Comparison of ENCODE assay signal across 9 cellular contexts in the genomic region with DNA sequence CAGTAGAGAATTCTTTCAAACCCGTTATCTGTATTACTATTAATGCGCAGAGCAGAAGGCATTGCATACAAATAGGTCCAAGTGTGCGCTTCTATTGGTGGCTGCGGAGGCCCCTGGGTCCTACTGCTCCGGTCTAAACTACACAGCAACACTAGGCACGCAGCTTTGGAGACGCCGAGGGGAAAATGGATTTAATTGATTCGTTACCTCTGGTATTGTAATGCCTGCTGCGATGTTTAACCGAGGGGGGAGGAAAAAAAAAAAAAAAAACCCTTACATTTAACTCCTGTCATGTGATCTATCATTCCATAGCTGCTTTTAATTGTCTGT. TPM values are rescaled to one million over a fixed set of nuclear protein-coding genes. Genes with fewer than 3 reads are reported as not detected.
DNase-seq lines count a peak whose midpoint lies in the region; ATAC-seq and TF ChIP-seq lines count a peak whose summit lies in the region.
"Had no signal": no experiment of that assay in that cellular context is flagged by ENCODE, and none has a peak within 500 bp of the region (broad histone marks: within the 10 kb centered on the region; RNA-seq: fewer than 3 reads in every experiment).

Gene ROBO1, minus strand, starts transcription at position 46 of the 330 bp plus-strand sequence.

- intact Hi-C loops in CD4-positive, alpha-beta memory T cell (cut with micrococcal nuclease): no loop called here

- H3F3A ChIP-seq in neural progenitor cell (ENCODE audit: low read depth): peaks cover 18% of the 10 kb centered on the region

- H3K27me3 ChIP-seq in ACC112 (ENCODE audit: insufficient read depth, low read length) (peaks cover 17% of the 10 kb centered on the region; the same call in 1 of the 2 replicates), neural progenitor cell (peaks cover 71% of the 10 kb centered on the region)
- H3K27me3 ChIP-seq in CD4-positive, alpha-beta memory T cell (ENCODE audit: insufficient read depth, low read length): no peaks in the 10 kb centered on the region

- no peaks in the 10 kb centered on the region for H3K36me3 ChIP-seq in ACC112 (ENCODE audit: insufficient read depth, low read length)
- H3K36me3 ChIP-seq in neural progenitor cell: no peaks in the 10 kb centered on the region
- H3K36me3 ChIP-seq in CD4-positive, alpha-beta memory T cell (ENCODE audit: insufficient read depth, low read length): no peaks in the 10 kb centered on the region

- H3K4me1 ChIP-seq in ACC112 (ENCODE audit: control insufficient read depth, insufficient read depth, low read length, unreplicated experiment) (no peaks in the 10 kb centered on the region), neural progenitor cell (peaks cover 9% of the 10 kb centered on the region)
- H3K4me1 ChIP-seq in CD4-positive, alpha-beta memory T cell (ENCODE audit: insufficient read depth, low read length): no peaks in the 10 kb centered on the region

- H3K36me3 Mint-ChIP-seq in neural progenitor cell: no peaks in the 10 kb centered on the region
- no peaks in the 10 kb centered on the region for H3K36me3 Mint-ChIP-seq in CD4-positive, alpha-beta memory T cell

- ATAC-seq in GM18519 (IDR thresholded peaks at IDR 0.05; ENCODE audit: low FRiP score, unreplicated experiment): no peak

- H3K9me3 ChIP-seq in neural progenitor cell (ENCODE audit: low read depth): no peaks in the 10 kb centered on the region
- H3K9me3 ChIP-seq in CD4-positive, alpha-beta memory T cell (ENCODE audit: control insufficient read depth in 1 of 2, low read length in 2 of 2): no peaks in the 10 kb centered on the region

- H3K4me2 ChIP-seq in neural progenitor cell: peak within 1 kb of the TSS; percentile 80

- H3K9me3 Mint-ChIP-seq in neural progenitor cell: peaks cover under 1% of the 10 kb centered on the region
- H3K9me3 Mint-ChIP-seq in CD4-positive, alpha-beta memory T cell: peaks cover 2 to 12% (median 5%) of the 10 kb centered on the region in 8 donors

- no peak within 1 kb of the TSS for H3K9ac ChIP-seq in neural progenitor cell

- H3K27ac Mint-ChIP-seq in neural progenitor cell: no peak within 1 kb of the TSS
- H3K27ac Mint-ChIP-seq in CD4-positive, alpha-beta memory T cell: no peak within 1 kb of the TSS
- H3K27ac Mint-ChIP-seq: CD4-positive, alpha-beta T cell had no signal

- H3K4me3 Mint-ChIP-seq in neural progenitor cell: no peak within 1 kb of the TSS
- no peak within 1 kb of the TSS for H3K4me3 Mint-ChIP-seq in CD4-positive, alpha-beta memory T cell
- H3K4me3 Mint-ChIP-seq: CD4-positive, alpha-beta T cell had no signal

- H3K79me2 ChIP-seq in ACC112 (ENCODE audit: control insufficient read depth, insufficient read depth, low read length, unreplicated experiment) (no peaks in the 10 kb centered on the region), neural progenitor cell (ENCODE audit: low read depth) (no peaks in the 10 kb centered on the region)

- H3K4me3 ChIP-seq in ACC112 (ENCODE audit: low read depth, low read length) (peak within 1 kb of the TSS; percentile 82), epithelial cell of proximal tubule (ENCODE audit: low read depth, low read length) (peak within 1 kb of the TSS; percentile 11), neural progenitor cell (peak within 1 kb of the TSS; percentile 50)
- no peak within 1 kb of the TSS for H3K4me3 ChIP-seq in CD4-positive, alpha-beta memory T cell (ENCODE audit: low read length in 2 of 2)

- peaks cover 6% of the 10 kb centered on the region for H3K27me3 Mint-ChIP-seq in neural progenitor cell (ENCODE audit: insufficient read depth, low read depth)
- peaks cover 2% of the 10 kb centered on the region in 2 donors for H3K27me3 Mint-ChIP-seq in CD4-positive, alpha-beta memory T cell

- peak; percentile 10 for DNase-seq in NCI-H69 (lab: John Stamatoyannopoulos, UW)
- no peak for DNase-seq in epithelial cell of proximal tubule (ENCODE audit: low read depth)
- DNase-seq in neural progenitor cell (ENCODE audit: low spot score): peak; percentile 53
- DNase-seq in activated CD4-positive, alpha-beta T cell treated with anti-CD3 and anti-CD28 coated beads, Interleukin-2, amount 50 U/mL, for 48 hours: no peak
- no peak for DNase-seq in activated gamma-delta T cell (lab: John Stamatoyannopoulos, UW)
- DNase-seq in CD4-positive, alpha-beta memory T cell: no peak
- DNase-seq: CD4-positive, alpha-beta T cell had no signal

- H3K27ac ChIP-seq in ACC112 (ENCODE audit: low read depth, low read length): no peak within 1 kb of the TSS
- H3K27ac ChIP-seq in neural progenitor cell: no peak within 1 kb of the TSS
- H3K27ac ChIP-seq in CD4-positive, alpha-beta memory T cell (ENCODE audit: low read depth, low read length): no peak within 1 kb of the TSS

- TF ChIP-seq CTCF in epithelial cell of proximal tubule (conservative IDR thresholded peaks at IDR 0.05; ENCODE audit: low read depth, low read length) (no peak), neural progenitor cell (IDR thresholded peaks at IDR 0.05) (no peak)

- H3K4me1 Mint-ChIP-seq in neural progenitor cell: peaks cover 16% of the 10 kb centered on the region
- no peaks in the 10 kb centered on the region for H3K4me1 Mint-ChIP-seq in CD4-positive, alpha-beta memory T cell

- H2AFZ ChIP-seq in ACC112 (ENCODE audit: low read length, unreplicated experiment) (peak within 1 kb of the TSS; percentile 96), neural progenitor cell (replicated peaks) (peak within 1 kb of the TSS; percentile 67)

- CTCF ChIA-PET in CD4-positive, alpha-beta memory T cell (lab: Charles Lee; ENCODE audit: partially characterized antibody): no interaction called here

- no peaks in the 10 kb centered on the region for H4K20me1 ChIP-seq in neural progenitor cell (ENCODE audit: low read depth)

- POLR2A ChIA-PET in CD4-positive, alpha-beta memory T cell (lab: Charles Lee; ENCODE audit: partially characterized antibody): no interaction called here

RNA-seq across cellular contexts. Expression of gene ROBO1, which starts in this region (rescaled TPM):
- total RNA-seq in epithelial cell of proximal tubule (19.4 and 21.6 TPM in 2 replicates), neural progenitor cell (ENCODE audit: low replicate concordance) (168 and 169 TPM in 2 replicates)
- not detected for total RNA-seq in CD4-positive, alpha-beta memory T cell
- not detected for polyA plus RNA-seq in CD4-positive, alpha-beta memory T cell

Comparison
In these comparisons a context has a peak if more than half of its experiments do, and no peak if none do; other contexts are left out.
1. RNA of gene ROBO1 (total RNA-seq): 168 to 169 TPM in neural progenitor cell and 19.4 to 21.6 TPM in epithelial cell of proximal tubule; not detected in CD4-positive, alpha-beta memory T cell; every median in the first group is over 10 times any median in the second.
2. H3K4me3 ChIP-seq: peak in ACC112 (single experiment), epithelial cell of proximal tubule (single experiment) and neural progenitor cell (single experiment); none in CD4-positive, alpha-beta memory T cell (0 of 2).
3. DNase-seq: peak in NCI-H69 (single experiment) and neural progenitor cell (single experiment); none in epithelial cell of proximal tubule (single experiment), activated CD4-positive, alpha-beta T cell treated with anti-CD3 and anti-CD28 coated beads, Interleukin-2, amount 50 U/mL, for 48 hours (0 of 2), activated gamma-delta T cell (single experiment) and CD4-positive, alpha-beta memory T cell (0 of 5).